In genomic region chr1:240385551-240385950, GRCh38 we compare ENCODE assay signal across 24 cellular contexts.
DNase-seq lines count a peak whose midpoint lies in the region; ATAC-seq and TF ChIP-seq lines count a peak whose summit lies in the region.
"Had no signal": no experiment of that assay in that cellular context is flagged by ENCODE, and none has a peak within 500 bp of the region (broad histone marks: within the 10 kb centered on the region; RNA-seq: fewer than 3 reads in every experiment).

No MANE protein-coding gene starts in this region.

- H3K36me3 ChIP-seq in PC-3 (ENCODE audit: low read depth, low read length) (peaks cover 13% of the 10 kb centered on the region), brain microvascular endothelial cell (replicated peaks) (no peaks in the 10 kb centered on the region), smooth muscle cell (ENCODE audit: low read depth) (peaks cover under 1% of the 10 kb centered on the region)

- intact Hi-C loops in PC-3 (cut with micrococcal nuclease) = loop anchor here (5.0 kb wide), 1 partner anchor 38 kb away; no protein-coding TSS in a partner anchor

- no peaks in the 10 kb centered on the region for H3K9me2 ChIP-seq in PC-3 (replicated peaks; ENCODE audit: low read length)

- H2AFZ ChIP-seq in PC-3 (ENCODE audit: low read length) = no peak overlapping the region; the same call in 1 of the 2 replicates
- peak overlapping the region; percentile 59 for H2AFZ ChIP-seq in smooth muscle cell (ENCODE audit: low read depth)

- H3K79me2 ChIP-seq in PC-3 (ENCODE audit: low read length) (no peaks in the 10 kb centered on the region), smooth muscle cell (ENCODE audit: low read depth) (no peaks in the 10 kb centered on the region)

- 65% methylated on average over 5 of the region's 5 CpGs for WGBS in smooth muscle cell (ENCODE audit: low lambda C conversion rate)

- no peak overlapping the region for H3K9ac ChIP-seq in PC-3 (ENCODE audit: low read length)
- peak overlapping the region; percentile 13 for H3K9ac ChIP-seq in smooth muscle cell (ENCODE audit: low read depth)

- H3K4me3 ChIP-seq in PC-3 (ENCODE audit: low read length) = peak overlapping the region; percentile 33
- no peak overlapping the region for H3K4me3 ChIP-seq in brain microvascular endothelial cell (ENCODE audit: low read depth, low read length)
- no peak overlapping the region for H3K4me3 ChIP-seq in smooth muscle cell

- H3F3A ChIP-seq in PC-3 (ENCODE audit: low read length, unreplicated experiment) = peaks cover 5% of the 10 kb centered on the region
- H3F3A ChIP-seq in smooth muscle cell (ENCODE audit: low read depth) = peaks cover 13% of the 10 kb centered on the region

- POLR2A ChIA-PET in PC-3 (lab: Charles Lee; ENCODE audit: unreplicated experiment) = no interaction called here

- H3K4me2 ChIP-seq in PC-3 (ENCODE audit: low read length) = peak overlapping the region; percentile 68
- peak overlapping the region; percentile 73 for H3K4me2 ChIP-seq in smooth muscle cell

- H3K27me3 ChIP-seq in PC-3 (ENCODE audit: low read length) (no peaks in the 10 kb centered on the region), brain microvascular endothelial cell (replicated peaks) (no peaks in the 10 kb centered on the region), smooth muscle cell (ENCODE audit: low read depth) (no peaks in the 10 kb centered on the region)

- ATAC-seq in PC-3 (peak; percentile 24; the same call in 1 of the 2 replicates), HG03354 (IDR thresholded peaks at IDR 0.05; ENCODE audit: poor library complexity, severe bottlenecking, unreplicated experiment) (no peak)
- ATAC-seq: Panc1 had no signal

- DNase-seq in ELR (ENCODE audit: low read depth) = peak; percentile 57
- DNase-seq in PC-3 = peak; percentile 57
- DNase-seq in brain microvascular endothelial cell = no peak
- no peak for DNase-seq in smooth muscle cell (lab: John Stamatoyannopoulos, UW; ENCODE audit: unreplicated experiment)
- no peak for DNase-seq in NCI-H1092 treated with DMSO at 0.1 percent for 48 hours (lab: John Stamatoyannopoulos, UW)
- no peak for DNase-seq in T-helper 2 cell
- DNase-seq: CD8-positive, alpha-beta memory T cell; DMS79 treated with DMSO at 0.1 percent for 48 hours; H7; Karpas-422; MV-4-11; NCI-H1105 treated with DMSO at 0.1 percent for 48 hours; NCI-H146; NCI-H2029; NCI-H446 treated with DMSO at 0.1 percent for 48 hours; NCI-H526; NCI-H82; NK-92 treated with Interleukin-12 subunit alpha and Interleukin-12 subunit beta, amount 100 ng/mL, for 24 hours; SHP77 treated with DMSO at 0.1 percent for 48 hours had no signal

- H3K4me1 ChIP-seq in PC-3 (ENCODE audit: insufficient read depth, low read length) = peaks cover 23% of the 10 kb centered on the region
- peaks cover 4% of the 10 kb centered on the region for H3K4me1 ChIP-seq in smooth muscle cell (ENCODE audit: low read depth)

- TF ChIP-seq CTCF in PC-3 (conservative IDR thresholded peaks at IDR 0.05; ENCODE audit: low read depth, low read length) (no peak), brain microvascular endothelial cell (IDR thresholded peaks at IDR 0.05; ENCODE audit: low read depth, low read length, missing control alignments) (no peak), smooth muscle cell (IDR thresholded peaks at IDR 0.05; ENCODE audit: borderline replicate concordance, insufficient read depth, poor library complexity, severe bottlenecking) (no peak)

- peaks cover 7% of the 10 kb centered on the region; the same call in 1 of the 2 replicates for H3K9me3 ChIP-seq in PC-3 (ENCODE audit: low read length)
- H3K9me3 ChIP-seq in smooth muscle cell (replicated peaks; ENCODE audit: low read depth) = peaks cover 17% of the 10 kb centered on the region

- peak overlapping the region; percentile 60; the same call in 1 of the 2 replicates for H3K27ac ChIP-seq in PC-3 (ENCODE audit: low read length)
- peak overlapping the region; percentile 84 for H3K27ac ChIP-seq in brain microvascular endothelial cell
- H3K27ac ChIP-seq in smooth muscle cell (ENCODE audit: low read depth) = peak overlapping the region; percentile 91
- H3K27ac ChIP-seq: C4-2B, HL-60, RWPE1 had no signal

- CTCF ChIA-PET in PC-3 (lab: Charles Lee) = no interaction called here

- BruUV-seq in PC-3 (replicated peaks; lab: Mats Ljungman, UMichigan) = no TSS peak

- H4K20me1 ChIP-seq in PC-3 (ENCODE audit: low read length) (no peaks in the 10 kb centered on the region), smooth muscle cell (ENCODE audit: low read depth) (no peaks in the 10 kb centered on the region)

- in situ Hi-C loops in brain microvascular endothelial cell (cut with HindIII; ENCODE audit: low pct_ligation_motif_present, low sequenced_read_pairs) = no loop called here

Comparison
In these comparisons a context has a peak if more than half of its experiments do, and no peak if none do; other contexts are left out.
1. DNase-seq: peak in ELR (single experiment) and PC-3 (single experiment); none in brain microvascular endothelial cell (single experiment), smooth muscle cell (single experiment), NCI-H1092 treated with DMSO at 0.1 percent for 48 hours (single experiment) and T-helper 2 cell (0 of 5).
2. Peak in every context shown above with its lines, with median percentiles within 50 percentile points of each other: H3K27ac ChIP-seq.